Comparison of ENCODE assay signal across 11 cellular contexts in the genomic region with DNA sequence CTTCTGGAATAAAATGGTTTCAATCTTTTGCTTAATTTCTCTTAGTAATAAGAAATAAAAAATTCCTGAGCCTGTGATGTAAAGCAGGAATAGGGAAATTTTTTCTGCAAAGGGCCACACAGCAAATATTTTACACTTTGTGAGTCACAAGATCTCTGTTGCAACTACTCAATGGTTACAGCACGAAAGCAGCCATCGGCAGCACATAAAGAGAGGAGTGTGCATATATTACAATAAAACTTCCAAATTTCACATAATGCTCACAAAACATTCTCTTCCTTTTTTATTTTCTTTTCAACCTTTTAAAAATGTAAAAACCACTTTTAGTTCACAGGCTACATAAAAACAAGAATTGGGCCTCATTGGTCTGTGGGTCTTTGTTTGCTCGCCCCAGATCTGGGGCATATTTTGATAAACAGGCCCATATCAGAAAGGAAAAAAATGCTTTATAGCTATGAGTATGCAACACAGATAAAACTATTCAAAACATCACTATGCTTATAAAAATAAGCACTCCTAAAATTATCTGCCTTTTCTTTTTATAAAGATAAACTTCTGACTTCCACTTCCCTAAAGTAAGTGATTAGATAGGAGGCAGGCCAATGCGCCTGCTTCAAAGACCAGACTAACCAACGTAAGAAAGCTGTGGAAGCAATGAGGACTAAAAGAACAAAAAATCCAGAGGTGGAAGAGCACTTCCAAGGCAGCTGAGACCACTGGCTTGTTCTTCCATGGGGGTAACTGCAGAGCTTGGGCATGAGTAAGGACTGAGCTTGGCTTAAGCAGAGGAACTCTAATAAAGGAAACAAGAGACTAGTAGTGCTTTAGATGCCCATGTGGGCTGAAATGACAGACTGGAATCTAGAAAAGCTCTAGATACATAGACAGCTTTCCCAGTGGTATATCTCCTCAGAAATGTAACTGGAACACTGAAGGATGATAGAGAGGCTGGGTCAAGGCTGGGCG. TPM values are rescaled to one million over a fixed set of nuclear protein-coding genes. Genes with fewer than 3 reads are reported as not detected.
DNase-seq lines count a peak whose midpoint lies in the region; ATAC-seq, FAIRE-seq and TF ChIP-seq lines count a peak whose summit lies in the region.
"Had no signal": no experiment of that assay in that cellular context is flagged by ENCODE, and none has a peak within 500 bp of the region (broad histone marks: within the 10 kb centered on the region; RNA-seq: fewer than 3 reads in every experiment).

No MANE protein-coding gene starts in this region.

- peak overlapping the region; percentile 74 for H3K4me2 ChIP-seq in A549

- peak overlapping the region; percentile 10 to 34 for H3K27ac Mint-ChIP-seq in T-cell

- no peak for TF ChIP-seq POLR2A in A549 (IDR thresholded peaks at IDR 0.05; ENCODE audit: low read length)

- CTCF ChIA-PET in A549 (lab: Yijun Ruan, JAX) (no interaction called here), T-cell (lab: Charles Lee) (interaction anchor here in 1 of 2 donors (0.5 to 1.4 kb wide), 3 partner anchors 16 to 177 kb away, joined by 3 to 4 read pairs (median 3); no protein-coding TSS in a partner anchor)

- intact Hi-C loops in right cardiac atrium (cut with DNase I) = no loop called here

- peaks cover 35% of the 10 kb centered on the region for H3K4me1 ChIP-seq in A549
- peaks cover 4% of the 10 kb centered on the region for H3K4me1 ChIP-seq in right cardiac atrium (ENCODE audit: control insufficient read depth, insufficient read depth, low read length)

- no peaks in the 10 kb centered on the region for H3K27me3 Mint-ChIP-seq in T-cell

- no peaks in the 10 kb centered on the region for H3K27me3 ChIP-seq in right cardiac atrium (ENCODE audit: control insufficient read depth, insufficient read depth)

- no peak for TF ChIP-seq EP300 in A549 (IDR thresholded peaks at IDR 0.05)

- peak; percentile 6 to 16 for DNase-seq in A549 (ENCODE audit: low read depth in 1 of 2, low spot score in 1 of 2)
- DNase-seq in T-cell = no peak
- DNase-seq in right cardiac atrium = peak in 1 of 3 donors; percentile 40
- no peak for DNase-seq in activated CD8-positive, alpha-beta memory T cell treated with anti-CD3 and anti-CD28 coated beads, Interleukin-2, amount 50 U/mL, for 4 hours
- DNase-seq in mesenteric fat pad (ENCODE audit: low spot score) = no peak
- no peak for DNase-seq in T1000 (lab: John Stamatoyannopoulos, UW)
- no peak for DNase-seq in stimulated activated CD4-positive, alpha-beta T cell treated with anti-CD3 and anti-CD28 coated beads, Interleukin-15, amount 100 ng/mL, for 24 hours
- DNase-seq: activated naive CD4-positive, alpha-beta T cell; DMS53; posterior cingulate gyrus had no signal

- peaks cover 76 to 80% (median 77%) of the 10 kb centered on the region in 3 donors for H3K4me1 Mint-ChIP-seq in T-cell

- no peak for TF ChIP-seq RAD21 in A549 (conservative IDR thresholded peaks at IDR 0.05 in 1 of 2, IDR thresholded peaks at IDR 0.05 in 1 of 2)

- H3K4me3 Mint-ChIP-seq in T-cell = peak overlapping the region in 1 of 3 donors; percentile 29

- no peak overlapping the region for H3K4me3 ChIP-seq in A549
- H3K4me3 ChIP-seq in right cardiac atrium (ENCODE audit: low read length) = peak overlapping the region; percentile 20

- FAIRE-seq in A549 (lab: Jason Lieb, UNC) = no peak

- ATAC-seq in A549 (peak; percentile 66 to 80; a peak in 4 of 6 replicates), GM21723 (IDR thresholded peaks at IDR 0.05; ENCODE audit: unreplicated experiment) (peak; percentile 48), T-cell (replicated peaks in 1 of 4) (no peak), right cardiac atrium (peak; percentile 70 to 84)

- TF ChIP-seq CTCF in A549 (IDR thresholded peaks at IDR 0.05) = no peak

- WGBS in A549 (ENCODE audit: missing lambda C conversion rate) = 54% methylated on average over 6 of the region's 6 CpGs
- 37% methylated on average over 6 of the region's 6 CpGs for WGBS in right cardiac atrium

- H3K27ac ChIP-seq in A549 (peak overlapping the region; percentile 59 to 69), right cardiac atrium (ENCODE audit: low read length) (peak overlapping the region; percentile 86)

- H3K9me3 Mint-ChIP-seq in T-cell = no peaks in the 10 kb centered on the region

- H3K9me3 ChIP-seq in A549 = no peaks in the 10 kb centered on the region
- no peaks in the 10 kb centered on the region for H3K9me3 ChIP-seq in right cardiac atrium (ENCODE audit: control insufficient read depth, low read length)

- POLR2A ChIA-PET in A549 (lab: Yijun Ruan, JAX) = no interaction called here
- POLR2A ChIA-PET in T-cell (lab: Charles Lee) = interaction anchor here in 1 of 2 donors (0.6 kb wide), 1 partner anchor 16 kb away, joined by 3 read pairs; no protein-coding TSS in a partner anchor

- H3K36me3 Mint-ChIP-seq in T-cell = peaks cover 27% of the 10 kb centered on the region

TF ChIP-seq in A549, 52 proteins besides CTCF, POLR2A, EP300 and RAD21:
- TF ChIP-seq HOXB13 (CRISPR knock-in tag; IDR thresholded peaks at IDR 0.05; ENCODE audit: low read depth) (no peak), CEBPB (IDR thresholded peaks at IDR 0.05) (peak; percentile 44 to 66; a peak in 3 of 4 replicates)

RNA-seq across cellular contexts. Expression of a gene that starts 26.4 kb away (rescaled TPM):
- 37.8 and 40.2 TPM in 2 replicates for polyA plus RNA-seq in A549 (2011; rRNA removed)
- polyA plus RNA-seq in A549 (2012; cell fraction: cytosol; rRNA removed) = 8.2 and 9.1 TPM in 2 replicates
- polyA plus RNA-seq in A549 (2012; cell fraction: nucleus; rRNA removed) = 10.3 and 14.5 TPM in 2 replicates
- polyA plus RNA-seq in A549 (2017; fragmentation: RNase III; extraction: RNeasy Plus Mini Kit Qiagen cat#74134 plus additional on column Dnase treatment) = 13.3 to 16.1 TPM (median 15.8 TPM) in 3 replicates
- polyA minus RNA-seq in A549 (2011; rRNA and poly(A)+ RNA removed) = 55.0 and 62.4 TPM in 2 replicates
- total RNA-seq in T-cell = 100 to 1,000 TPM; 153 to 214 (median 176) TPM
- 10 to 100 TPM; 53.3 to 88.1 (median 75.5) TPM for total RNA-seq in right cardiac atrium
- polyA plus RNA-seq in right cardiac atrium = 28.0 TPM
- total RNA-seq in mesenteric fat pad = 238 TPM

Comparison
In these comparisons a context has a peak if more than half of its experiments do, and no peak if none do; other contexts are left out.
1. ATAC-seq: peak in A549 (2 of 2), GM21723 (single experiment) and right cardiac atrium (2 of 2); none in T-cell (0 of 4).
2. DNase-seq: peak in A549 (2 of 2); none in T-cell (0 of 34), activated CD8-positive, alpha-beta memory T cell treated with anti-CD3 and anti-CD28 coated beads, Interleukin-2, amount 50 U/mL, for 4 hours (single experiment), mesenteric fat pad (single experiment), T1000 (single experiment) and stimulated activated CD4-positive, alpha-beta T cell treated with anti-CD3 and anti-CD28 coated beads, Interleukin-15, amount 100 ng/mL, for 24 hours (single experiment).